17 cellular contexts compared by ENCODE assay signal in the genomic region with DNA sequence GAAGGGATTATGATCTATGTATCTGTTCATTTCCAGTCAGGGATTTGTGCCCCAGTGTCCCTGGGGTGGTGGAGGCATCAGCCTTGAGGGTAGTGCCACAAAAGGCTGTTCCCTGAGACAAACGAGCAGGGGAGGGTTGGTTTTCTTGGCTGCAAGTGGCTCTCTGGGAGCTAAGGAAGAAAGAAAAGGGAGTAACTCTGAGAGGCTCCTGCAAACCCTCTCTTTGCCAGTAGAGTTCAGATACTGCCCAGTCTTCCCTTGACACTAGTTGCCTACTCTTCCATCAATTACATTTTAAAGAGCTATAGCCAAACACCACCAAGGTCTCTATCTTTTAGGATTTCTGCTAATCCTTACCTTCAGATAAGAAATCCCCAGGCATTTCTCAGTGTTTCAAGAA. TPM values are rescaled to one million over a fixed set of nuclear protein-coding genes. Genes with fewer than 3 reads are reported as not detected.
DNase-seq lines count a peak whose midpoint lies in the region; ATAC-seq, FAIRE-seq and TF ChIP-seq lines count a peak whose summit lies in the region.
"Had no signal": no experiment of that assay in that cellular context is flagged by ENCODE, and none has a peak within 500 bp of the region (broad histone marks: within the 10 kb centered on the region; RNA-seq: fewer than 3 reads in every experiment).

No MANE protein-coding gene starts in this region.

- no peak overlapping the region for H2AFZ ChIP-seq in H9 (ENCODE audit: low read length)
- H2AFZ ChIP-seq in keratinocyte (ENCODE audit: control insufficient read depth, low read length) = no peak overlapping the region

- H2AK5ac ChIP-seq in H9 (ENCODE audit: insufficient read length, low read length) = no peak overlapping the region

- H2BK120ac ChIP-seq in H9 (ENCODE audit: low read depth, low read length, poor library complexity, severe bottlenecking) = no peak overlapping the region

- no peak overlapping the region for H3K14ac ChIP-seq in H9 (ENCODE audit: insufficient read depth, low read length)

- dilution Hi-C loops in keratinocyte (cut with MboI; ENCODE audit: extremely low pct_ligation_motif_present, low sequenced_read_pairs) = no loop called here

- no peak overlapping the region for H3T11ph ChIP-seq in H9 (ENCODE audit: low read length)

- TF ChIP-seq POLR2A in A549 (IDR thresholded peaks at IDR 0.05; ENCODE audit: low read length) = no peak

- H2BK15ac ChIP-seq in H9 (ENCODE audit: low read depth, low read length) = no peak overlapping the region

- H3K9me3 Mint-ChIP-seq in H9 = peaks cover 4% of the 10 kb centered on the region in 2 experiments

- H3K27ac ChIP-seq in A549 (peak overlapping the region in 1 of 2 experiments; percentile 64; a peak in 3 of 6 replicates), H9 (ENCODE audit: insufficient read length, low read depth, low read length) (no peak overlapping the region), keratinocyte (ENCODE audit: control insufficient read depth, insufficient read depth, low read length) (no peak overlapping the region)
- H3K27ac ChIP-seq: Peyer's patch had no signal

- no peak overlapping the region for H2BK12ac ChIP-seq in H9 (ENCODE audit: insufficient read length, low read depth, low read length)

- no peaks in the 10 kb centered on the region for H3K23me2 ChIP-seq in H9 (ENCODE audit: insufficient read length, low read depth, low read length, poor library complexity, severe bottlenecking)

- H3K4me3 Mint-ChIP-seq in H9 = no peak overlapping the region; a peak in 1 of 5 replicates

- no peak overlapping the region for H4K8ac ChIP-seq in H9 (replicated peaks; ENCODE audit: insufficient read length, low read depth, low read length)

- H3K27ac Mint-ChIP-seq in H9 = no peak overlapping the region

- no peaks in the 10 kb centered on the region for H3K79me1 ChIP-seq in H9 (ENCODE audit: insufficient read depth, low read depth, low read length, poor library complexity, severe bottlenecking)

- no peak overlapping the region for H3K4me3 ChIP-seq in A549
- H3K4me3 ChIP-seq in choroid plexus epithelial cell (ENCODE audit: low read depth, low read length) = no peak overlapping the region
- no peak overlapping the region for H3K4me3 ChIP-seq in keratinocyte (ENCODE audit: control insufficient read depth in 2 of 3, extremely low read depth in 1 of 3, insufficient read depth in 2 of 3, low read depth in 1 of 3, low read length in 3 of 3)
- H3K4me3 ChIP-seq: Peyer's patch had no signal

- no peaks in the 10 kb centered on the region; the same call in none of the 2 replicates for H3K27me3 ChIP-seq in H9 (ENCODE audit: insufficient read depth, low read length)
- no peaks in the 10 kb centered on the region for H3K27me3 ChIP-seq in keratinocyte (ENCODE audit: control insufficient read depth, extremely low read depth, insufficient read depth, low read length)
- H3K27me3 ChIP-seq: Peyer's patch had no signal

- H3K9me1 ChIP-seq in keratinocyte (ENCODE audit: control insufficient read depth, extremely low read depth, insufficient read depth, low read length) = no peaks in the 10 kb centered on the region

- H3K79me2 ChIP-seq in H9 (ENCODE audit: insufficient read depth, low read length) (no peaks in the 10 kb centered on the region), keratinocyte (ENCODE audit: control insufficient read depth, insufficient read depth, low read length) (no peaks in the 10 kb centered on the region)

- 57% methylated on average over 1 of the region's 1 CpG for WGBS in A549 (ENCODE audit: missing lambda C conversion rate)
- no CpG with 5 or more reads among the region's 1 CpG for WGBS in H9 (ENCODE audit: extremely low coverage, insufficient read length, low lambda C conversion rate)

- ATAC-seq in A549 = peak; percentile 64 to 86; a peak in 4 of 6 replicates

- H3K56ac ChIP-seq in H9 (ENCODE audit: insufficient read length, low read depth, low read length) = no peak overlapping the region

- H3K23ac ChIP-seq in H9 (ENCODE audit: insufficient read length, low read depth, low read length) = no peak overlapping the region

- TF ChIP-seq EP300 in A549 (IDR thresholded peaks at IDR 0.05) = no peak

- H3K4me2 ChIP-seq in A549 (no peak overlapping the region), H9 (ENCODE audit: insufficient read depth, insufficient read length, low read length) (no peak overlapping the region), keratinocyte (ENCODE audit: control insufficient read depth, extremely low read depth, insufficient read depth, low read depth, low read length) (no peak overlapping the region)

- no peaks in the 10 kb centered on the region for H4K20me1 ChIP-seq in H9 (ENCODE audit: control insufficient read depth, insufficient read depth, insufficient read length)
- no peaks in the 10 kb centered on the region for H4K20me1 ChIP-seq in keratinocyte (ENCODE audit: control insufficient read depth, extremely low read depth, insufficient read depth, low read length)

- H3K9me3 ChIP-seq in A549 (no peaks in the 10 kb centered on the region), H9 (ENCODE audit: control insufficient read depth, low read depth, low read length) (no peaks in the 10 kb centered on the region), keratinocyte (ENCODE audit: control insufficient read depth, low read depth, low read length) (no peaks in the 10 kb centered on the region)
- H3K9me3 ChIP-seq: Peyer's patch had no signal

- FAIRE-seq in A549 (lab: Jason Lieb, UNC) = no peak
- peak; percentile 43 for FAIRE-seq in keratinocyte (lab: Jason Lieb, UNC)
- FAIRE-seq: HTR-8/SVneo had no signal

- H3K36me3 ChIP-seq in keratinocyte (ENCODE audit: control insufficient read depth in 2 of 2, extremely low read depth in 1 of 2, insufficient read depth in 2 of 2, low read length in 2 of 2) = no peaks in the 10 kb centered on the region
- H3K36me3 ChIP-seq: Peyer's patch had no signal

- peaks cover 0 to 5% (median 1%) of the 10 kb centered on the region in 3 experiments; a peak in 2 of 7 replicates for H3K36me3 Mint-ChIP-seq in H9 (ENCODE audit: insufficient read depth in 1 of 3, low read depth in 3 of 3)

- DNase-seq in A549 (ENCODE audit: low read depth in 1 of 2, low spot score in 1 of 2) (no peak), H9 (no peak), choroid plexus epithelial cell (ENCODE audit: low read depth) (no peak), keratinocyte (ENCODE audit: low read depth, low spot score) (no peak), T-helper 9 cell (no peak), MV-4-11 (lab: John Stamatoyannopoulos, UW) (no peak), NCI-H1436 (lab: John Stamatoyannopoulos, UW) (no peak)
- DNase-seq: DMS79 treated with DMSO at 0.1 percent for 48 hours, GDM1, HCEC 1CT, KBM-7, NCI-H1048, NCI-H1694 treated with DMSO at 0.1 percent for 48 hours, NCI-H446, Peyer's patch, SHP77 had no signal

- peaks cover 32% of the 10 kb centered on the region for H3K27me3 Mint-ChIP-seq in H9 (ENCODE audit: low read depth)

- H3K4me1 Mint-ChIP-seq in H9 = peaks cover 29 to 37% of the 10 kb centered on the region in 2 experiments

- CTCF ChIA-PET in A549 (lab: Yijun Ruan, JAX) = interaction anchor here (0.6 to 1.2 kb wide), 2 partner anchors 82 to 250 kb away, joined by 3 to 5 read pairs; no protein-coding TSS in a partner anchor

- no peak overlapping the region for H4K91ac ChIP-seq in H9 (ENCODE audit: insufficient read length, low read depth, low read length)

- no peak overlapping the region for H2BK20ac ChIP-seq in H9 (ENCODE audit: low read depth, low read length, poor library complexity, severe bottlenecking)

- no peak overlapping the region for H2BK5ac ChIP-seq in H9 (ENCODE audit: insufficient read length, low read length)

- no peak overlapping the region for H3K9ac ChIP-seq in H9 (ENCODE audit: extremely low read depth, insufficient read length, low read length)
- H3K9ac ChIP-seq in keratinocyte (ENCODE audit: control insufficient read depth, extremely low read depth, insufficient read depth, low read length) = no peak overlapping the region

- no peak overlapping the region for H3K18ac ChIP-seq in H9 (ENCODE audit: insufficient read length, low read depth, low read length)

- peaks cover 25% of the 10 kb centered on the region for H3K4me1 ChIP-seq in A549
- H3K4me1 ChIP-seq in H9 (ENCODE audit: insufficient read depth, low read length) = no peaks in the 10 kb centered on the region; the same call in 1 of the 2 replicates
- H3K4me1 ChIP-seq in keratinocyte (ENCODE audit: control insufficient read depth, extremely low read depth, insufficient read depth, low read length) = no peaks in the 10 kb centered on the region
- H3K4me1 ChIP-seq: Peyer's patch had no signal

- no peak overlapping the region for H4K5ac ChIP-seq in H9 (ENCODE audit: insufficient read length, low read depth, low read length)

- POLR2A ChIA-PET in A549 (lab: Yijun Ruan, JAX) = interaction anchor here (0.6 kb wide), 1 partner anchor 260 kb away, joined by 5 read pairs; no protein-coding TSS in a partner anchor

- TF ChIP-seq RAD21 in A549 (conservative IDR thresholded peaks at IDR 0.05 in 1 of 2, IDR thresholded peaks at IDR 0.05 in 1 of 2) = peak in 1 of 2 experiments; percentile 17; a peak in 1 of 5 replicates

- no peak overlapping the region for H3K4ac ChIP-seq in H9 (ENCODE audit: low read depth, low read length)

- TF ChIP-seq CTCF in A549 (IDR thresholded peaks at IDR 0.05) = no peak
- TF ChIP-seq CTCF in H9 (conservative IDR thresholded peaks at IDR 0.05) = peak; percentile 41; the same call in 1 of the 3 replicates
- TF ChIP-seq CTCF in choroid plexus epithelial cell (conservative IDR thresholded peaks at IDR 0.05; ENCODE audit: low read depth, low read length) = peak; percentile 6
- TF ChIP-seq CTCF in keratinocyte (optimal IDR thresholded peaks at IDR 0.05 in 1 of 3, IDR thresholded peaks at IDR 0.05 in 1 of 3, conservative IDR thresholded peaks at IDR 0.05 in 1 of 3; ENCODE audit: extremely low read depth in 1 of 3, insufficient read depth in 2 of 3, low read length in 3 of 3) = peak in 1 of 3 experiments; percentile 21

TF ChIP-seq in A549, 52 proteins besides CTCF, POLR2A, EP300 and RAD21:
- TF ChIP-seq HOXB5 (CRISPR knock-in tag; IDR thresholded peaks at IDR 0.05) = no peak
- TF ChIP-seq NR3C1 (IDR thresholded peaks at IDR 0.05) = no peak

RNA-seq across cellular contexts. Expression of a gene that starts 18.5 kb away (rescaled TPM):
- polyA plus RNA-seq in A549 (2011; rRNA removed) = 21.1 and 26.1 TPM in 2 replicates
- 29.8 and 35.5 TPM in 2 replicates for polyA plus RNA-seq in A549 (2012; cell fraction: cytosol; rRNA removed)
- 20.9 and 33.2 TPM in 2 replicates for polyA plus RNA-seq in A549 (2012; cell fraction: nucleus; rRNA removed)
- 32.1 to 37.3 TPM (median 35.4 TPM) in 3 replicates for polyA plus RNA-seq in A549 (2017; fragmentation: RNase III; extraction: RNeasy Plus Mini Kit Qiagen cat#74134 plus additional on column Dnase treatment)
- polyA minus RNA-seq in A549 (2011; rRNA and poly(A)+ RNA removed) = 33.6 and 34.5 TPM in 2 replicates
- 10.4 and 10.8 TPM in 2 replicates for total RNA-seq in H9 (2021)
- 18.7 to 57.6 TPM (median 32.1 TPM) in 3 replicates for polyA plus RNA-seq in keratinocyte
- 48.7 TPM for polyA plus RNA-seq in keratinocyte (2011; ENCODE audit: low read depth)
- 47.7 and 50.2 TPM in 2 replicates for polyA plus RNA-seq in keratinocyte (2011; cell fraction: cytosol; rRNA removed)
- 33.7 and 34.6 TPM in 2 replicates for polyA plus RNA-seq in keratinocyte (2011; cell fraction: nucleus; rRNA removed)
- polyA plus RNA-seq in keratinocyte (2012; ENCODE audit: low replicate concordance) = 49.3 and 53.0 TPM in 2 replicates
- 33.7 to 42.3 TPM (median 35.1 TPM) in 3 replicates for polyA minus RNA-seq in keratinocyte
- 30.9 TPM for polyA minus RNA-seq in keratinocyte (2011; cell fraction: cytosol; rRNA and poly(A)+ RNA removed)
- polyA minus RNA-seq in keratinocyte (2011; cell fraction: nucleus; rRNA and poly(A)+ RNA removed) = 25.3 and 31.6 TPM in 2 replicates
